In genomic region chr2:232860593-232861241, GRCh38 we compare ENCODE assay signal across 1 cellular context.
TF ChIP-seq lines count a peak whose summit lies in the region.

No MANE protein-coding gene starts in this region.

TF ChIP-seq in HepG2, 621 proteins besides CTCF, POLR2A, EP300 and RAD21 (continued from another document and continues in another):
- TF ChIP-seq DRAP1 (CRISPR knock-in tag; IDR thresholded peaks at IDR 0.05) (peak; percentile 53), HDAC6 (IDR thresholded peaks at IDR 0.05; ENCODE audit: low read depth, low read length) (no peak), ZNF713 (CRISPR knock-in tag; IDR thresholded peaks at IDR 0.05) (no peak), ZNF224 (CRISPR knock-in tag; IDR thresholded peaks at IDR 0.05) (no peak), MXI1 (IDR thresholded peaks at IDR 0.05; ENCODE audit: borderline replicate concordance, low read depth, low read length) (peak; percentile 37; the same call in 1 of the 3 replicates), ZNF33A (CRISPR knock-in tag; IDR thresholded peaks at IDR 0.05; ENCODE audit: borderline replicate concordance) (no peak), ZNF615 (CRISPR knock-in tag; IDR thresholded peaks at IDR 0.05; ENCODE audit: borderline replicate concordance) (peak; percentile 27; the same call in 1 of the 2 replicates), ZFP1 (CRISPR knock-in tag; IDR thresholded peaks at IDR 0.05) (no peak), ZNF317 (CRISPR knock-in tag; IDR thresholded peaks at IDR 0.05) (peak; percentile 82), ARNTL (CRISPR knock-in tag; IDR thresholded peaks at IDR 0.05) (no peak), FOXO4 (CRISPR knock-in tag; conservative IDR thresholded peaks at IDR 0.05) (no peak), CHD4 (IDR thresholded peaks at IDR 0.05; ENCODE audit: borderline replicate concordance, low read length) (peak; percentile 92; the same call in 1 of the 2 replicates), AHDC1 (CRISPR knock-in tag; IDR thresholded peaks at IDR 0.05; ENCODE audit: borderline replicate concordance) (no peak), ZNF263 (CRISPR knock-in tag; IDR thresholded peaks at IDR 0.05) (no peak), NRL (CRISPR knock-in tag; IDR thresholded peaks at IDR 0.05; ENCODE audit: borderline replicate concordance) (no peak), MBNL3 (CRISPR knock-in tag; conservative IDR thresholded peaks at IDR 0.05) (no peak), ZNF605 (CRISPR knock-in tag; IDR thresholded peaks at IDR 0.05) (no peak), SCMH1 (CRISPR knock-in tag; IDR thresholded peaks at IDR 0.05; ENCODE audit: borderline replicate concordance) (no peak), ZZZ3 (CRISPR knock-in tag; IDR thresholded peaks at IDR 0.05; ENCODE audit: borderline replicate concordance) (no peak; the same call in 1 of the 2 replicates), ZNF292 (CRISPR knock-in tag; IDR thresholded peaks at IDR 0.05; ENCODE audit: borderline replicate concordance, low read depth) (no peak), ATAD3A (CRISPR knock-in tag; IDR thresholded peaks at IDR 0.05) (no peak), GTF2F1 (IDR thresholded peaks at IDR 0.05; ENCODE audit: low read length) (no peak), BATF2 (CRISPR knock-in tag; IDR thresholded peaks at IDR 0.05) (no peak), RERE (CRISPR knock-in tag; IDR thresholded peaks at IDR 0.05; ENCODE audit: low read depth) (no peak), ZEB1 (IDR thresholded peaks at IDR 0.05; ENCODE audit: insufficient replicate concordance, low read depth) (no peak), ARNT (IDR thresholded peaks at IDR 0.05) (no peak), FOXC1 (CRISPR knock-in tag; IDR thresholded peaks at IDR 0.05; ENCODE audit: borderline replicate concordance) (0 out of 2 replicates have a peak, but pooled peaks have one; percentile 17), RXRB (CRISPR knock-in tag; IDR thresholded peaks at IDR 0.05; ENCODE audit: borderline replicate concordance) (peak; percentile 37), HNF4A (CRISPR knock-in tag; IDR thresholded peaks at IDR 0.05) (peak; percentile 89), ZSCAN9 (CRISPR knock-in tag; IDR thresholded peaks at IDR 0.05; ENCODE audit: borderline replicate concordance) (no peak; the same call in 1 of the 2 replicates), JDP2 (CRISPR knock-in tag; IDR thresholded peaks at IDR 0.05; ENCODE audit: borderline replicate concordance) (no peak), ZNF17 (CRISPR knock-in tag; IDR thresholded peaks at IDR 0.05) (no peak), HMGXB4 (CRISPR knock-in tag; IDR thresholded peaks at IDR 0.05; ENCODE audit: borderline replicate concordance in 1 of 2, low read depth in 1 of 2) (no peak), MXD4 (CRISPR knock-in tag; IDR thresholded peaks at IDR 0.05) (no peak; the same call in 1 of the 2 replicates), ISL2 (CRISPR knock-in tag; IDR thresholded peaks at IDR 0.05) (peak; percentile 60; the same call in 1 of the 2 replicates), STAG1 (CRISPR knock-in tag; IDR thresholded peaks at IDR 0.05) (peak; percentile 26; the same call in 1 of the 2 replicates), PHB2 (IDR thresholded peaks at IDR 0.05; ENCODE audit: partially characterized antibody) (no peak), ZBTB21 (CRISPR knock-in tag; IDR thresholded peaks at IDR 0.05) (peak; percentile 85), ZNF143 (CRISPR knock-in tag; IDR thresholded peaks at IDR 0.05) (no peak), ZNF629 (CRISPR knock-in tag; conservative IDR thresholded peaks at IDR 0.05) (no peak; the same call in 1 of the 2 replicates), ZSCAN22 (CRISPR knock-in tag; IDR thresholded peaks at IDR 0.05) (no peak), ZNF878 (CRISPR knock-in tag; IDR thresholded peaks at IDR 0.05) (no peak), MTERF4 (CRISPR knock-in tag; IDR thresholded peaks at IDR 0.05) (no peak), BCL6 (CRISPR knock-in tag; IDR thresholded peaks at IDR 0.05) (peak; percentile 95), CERS6 (CRISPR knock-in tag; IDR thresholded peaks at IDR 0.05) (no peak), NR2F6 (IDR thresholded peaks at IDR 0.05) (0 out of 2 replicates have a peak, but pooled peaks have one; percentile 4), NR2F6 (CRISPR knock-in tag; IDR thresholded peaks at IDR 0.05) (peak; percentile 3), HINFP (CRISPR knock-in tag; IDR thresholded peaks at IDR 0.05; ENCODE audit: low read depth) (no peak), SUZ12 (IDR thresholded peaks at IDR 0.05; ENCODE audit: low read depth, low read length) (no peak)
